In the genomic region with DNA sequence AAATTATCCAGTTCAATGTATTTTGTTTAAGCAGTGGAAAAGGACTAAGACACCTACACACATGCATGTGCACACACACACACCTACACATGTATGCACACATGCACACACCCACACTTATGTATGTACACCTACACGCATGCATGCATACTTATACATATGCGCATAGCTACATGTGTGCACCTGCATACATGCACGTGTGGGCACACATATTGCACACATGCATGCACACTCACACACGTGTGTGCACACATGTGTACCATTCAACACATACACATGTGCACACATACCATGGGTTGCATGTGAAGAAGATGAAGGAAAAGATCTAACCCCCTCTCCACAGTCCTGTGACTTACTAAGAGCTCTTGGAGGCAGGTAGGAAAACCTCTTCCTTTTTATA, we compare ENCODE assay signal across 32 cellular contexts.
"Had no signal": no experiment of that assay in that cellular context is flagged by ENCODE, and none has a peak within 500 bp of the region (broad histone marks: within the 10 kb centered on the region; RNA-seq: fewer than 3 reads in every experiment).

No MANE protein-coding gene starts in this region.

- H3K4me3 Mint-ChIP-seq: central memory CD8-positive, alpha-beta T cell; dendritic cell treated with granulocyte-macrophage colony-stimulating factor and Interleukin-4, amounts not matched to agents 40 ng/mL and 50 ng/mL, for 4 days; mesothelial cell of epicardium; naive B cell; natural killer cell treated with Interleukin-12 subunit alpha and Interleukin-12 subunit beta and Interleukin-15 and Interleukin-18, amount 100 ng/mL, for 72 hours; neural crest cell; stimulated activated naive CD8-positive, alpha-beta T cell treated with anti-CD3 and anti-CD28 coated beads, Interleukin-15, amount 100 ng/mL, for 72 hours had no signal

- H3K27ac ChIP-seq: colonic mucosa, hepatocyte, left lung, ovary, thyroid gland, upper lobe of left lung, uterus had no signal

- H3K4me1 Mint-ChIP-seq: central memory CD8-positive, alpha-beta T cell; naive B cell; stimulated activated naive CD8-positive, alpha-beta T cell treated with anti-CD3 and anti-CD28 coated beads, Interleukin-15, amount 100 ng/mL, for 72 hours had no signal

- H3K36me3 Mint-ChIP-seq: mesothelial cell of epicardium; naive B cell; natural killer cell treated with Interleukin-12 subunit alpha and Interleukin-12 subunit beta and Interleukin-15 and Interleukin-18, amount 100 ng/mL, for 72 hours had no signal

- H3K79me2 ChIP-seq: hepatocyte had no signal

- ATAC-seq: left cardiac atrium; left lung; mucosa of descending colon; natural killer cell treated with Interleukin-12 subunit alpha and Interleukin-12 subunit beta and Interleukin-15 and Interleukin-18, amount 100 ng/mL, for 72 hours; sciatic nerve; stimulated activated naive CD8-positive, alpha-beta T cell treated with anti-CD3 and anti-CD28 coated beads, Interleukin-15, amount 100 ng/mL, for 72 hours had no signal

- H3K4me1 ChIP-seq: colonic mucosa, left lung, thyroid gland, upper lobe of left lung, uterus had no signal

- H2AFZ ChIP-seq: hepatocyte had no signal

- H3K27ac Mint-ChIP-seq: dendritic cell treated with granulocyte-macrophage colony-stimulating factor and Interleukin-4, amounts not matched to agents 40 ng/mL and 50 ng/mL, for 4 days; mesothelial cell of epicardium; naive B cell; natural killer cell treated with Interleukin-12 subunit alpha and Interleukin-12 subunit beta and Interleukin-15 and Interleukin-18, amount 100 ng/mL, for 72 hours; stimulated activated naive CD8-positive, alpha-beta T cell treated with anti-CD3 and anti-CD28 coated beads, Interleukin-15, amount 100 ng/mL, for 72 hours had no signal

- H3K9me3 ChIP-seq: colonic mucosa, left lung, mucosa of descending colon, ovary, thyroid gland, upper lobe of left lung, uterus had no signal

- H3K27me3 ChIP-seq: colonic mucosa, ovary, thyroid gland, upper lobe of left lung, uterus had no signal

- H3K4me2 ChIP-seq: hepatocyte, smooth muscle cell had no signal

- H3K9me3 Mint-ChIP-seq: central memory CD8-positive, alpha-beta T cell; dendritic cell treated with granulocyte-macrophage colony-stimulating factor and Interleukin-4, amounts not matched to agents 40 ng/mL and 50 ng/mL, for 4 days; mesothelial cell of epicardium; naive B cell; natural killer cell treated with Interleukin-12 subunit alpha and Interleukin-12 subunit beta and Interleukin-15 and Interleukin-18, amount 100 ng/mL, for 72 hours; neural crest cell; stimulated activated naive CD8-positive, alpha-beta T cell treated with anti-CD3 and anti-CD28 coated beads, Interleukin-15, amount 100 ng/mL, for 72 hours had no signal

- H3K36me3 ChIP-seq: colonic mucosa, left lung, ovary, thyroid gland, upper lobe of left lung, uterus had no signal

- DNase-seq: colonic mucosa; effector memory CD4-positive, alpha-beta T cell; erythroblast; left cardiac atrium; left lung; mesenchymal stem cell; mucosa of descending colon; naive B cell; nucleus accumbens; ovary; posterior cingulate gyrus; retina; stimulated activated CD4-positive, alpha-beta T cell treated with anti-CD3 and anti-CD28 coated beads, Interleukin-12 subunit alpha, Interleukin-12 subunit beta, amount 100 ng/mL, for 4 hours; stimulated activated CD4-positive, alpha-beta T cell treated with anti-CD3 and anti-CD28 coated beads, Interleukin-1b, Interleukin-23, amount 100 ng/mL, for 48 hours; stimulated activated CD4-positive, alpha-beta T cell treated with anti-CD3 and anti-CD28 coated beads, Interleukin-4, amount 100 ng/mL, for 1 hour; stimulated activated CD8-positive, alpha-beta memory T cell treated with anti-CD3 and anti-CD28 coated beads, Interleukin-4, amount 100 ng/mL, for 48 hours; stimulated activated naive CD4-positive, alpha-beta T cell; stimulated activated naive CD8-positive, alpha-beta T cell treated with anti-CD3 and anti-CD28 coated beads, Interleukin-15, amount 100 ng/mL, for 72 hours; thyroid gland; upper lobe of left lung; uterus had no signal

- H3K4me3 ChIP-seq: colonic mucosa, hepatocyte, left lung, mucosa of descending colon, ovary, smooth muscle cell, thyroid gland, upper lobe of left lung, uterus had no signal

- FAIRE-seq: endometrium, frontal cortex, islet of Langerhans had no signal
